In the genomic region with DNA sequence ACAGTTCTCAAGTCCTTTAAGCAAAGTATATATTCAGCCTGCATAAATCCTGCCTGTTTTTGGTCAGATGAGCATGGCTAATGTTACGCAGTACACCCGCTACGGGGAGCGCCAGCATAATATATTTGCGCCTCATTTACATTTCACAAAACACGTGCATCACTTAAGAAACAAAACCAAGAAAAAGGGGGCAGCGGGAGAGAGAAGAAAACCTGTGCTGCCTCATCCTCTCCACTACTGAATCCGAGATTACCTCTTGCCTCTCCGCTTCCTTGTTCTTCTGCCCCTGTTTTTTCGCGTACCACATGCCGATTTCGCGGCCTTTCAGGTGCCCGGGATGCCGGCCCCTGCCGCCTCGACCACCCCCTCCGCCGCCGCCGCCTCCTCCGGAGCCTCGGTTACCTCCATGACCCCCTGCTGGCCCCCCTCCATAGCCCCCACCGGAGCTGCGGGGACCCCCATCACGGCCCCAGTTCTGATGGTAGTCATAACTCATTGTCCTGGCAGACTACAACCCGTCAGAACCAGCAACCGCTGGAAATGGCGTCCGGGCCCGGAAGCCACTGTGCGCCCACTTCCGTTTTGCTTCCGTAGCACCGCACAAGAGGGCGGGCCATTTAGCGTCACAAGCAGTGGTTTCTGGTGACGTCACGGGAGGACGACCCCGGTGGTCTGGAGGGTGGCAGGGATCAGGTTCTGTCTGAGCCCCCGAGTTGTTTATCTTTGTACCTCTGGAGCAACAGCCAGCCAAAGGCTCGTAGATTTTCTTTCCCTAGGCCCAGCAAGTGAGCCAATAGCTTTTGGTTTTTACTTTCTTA, we compare ENCODE assay signal across 1 cellular context.
A peak's percentile ranks its signal among the peaks of the same experiment; 100 is the strongest.
TF ChIP-seq lines count a peak whose summit lies in the region.

Gene DHX36 (minus strand): TSS at position 567 of the 818 bp plus-strand sequence. CDS start 71 bp downstream, at position 496.

TF ChIP-seq in HepG2, 621 proteins besides CTCF, POLR2A, EP300 and RAD21 (continued from another document and continues in another):
- TF ChIP-seq, protein P1, sequence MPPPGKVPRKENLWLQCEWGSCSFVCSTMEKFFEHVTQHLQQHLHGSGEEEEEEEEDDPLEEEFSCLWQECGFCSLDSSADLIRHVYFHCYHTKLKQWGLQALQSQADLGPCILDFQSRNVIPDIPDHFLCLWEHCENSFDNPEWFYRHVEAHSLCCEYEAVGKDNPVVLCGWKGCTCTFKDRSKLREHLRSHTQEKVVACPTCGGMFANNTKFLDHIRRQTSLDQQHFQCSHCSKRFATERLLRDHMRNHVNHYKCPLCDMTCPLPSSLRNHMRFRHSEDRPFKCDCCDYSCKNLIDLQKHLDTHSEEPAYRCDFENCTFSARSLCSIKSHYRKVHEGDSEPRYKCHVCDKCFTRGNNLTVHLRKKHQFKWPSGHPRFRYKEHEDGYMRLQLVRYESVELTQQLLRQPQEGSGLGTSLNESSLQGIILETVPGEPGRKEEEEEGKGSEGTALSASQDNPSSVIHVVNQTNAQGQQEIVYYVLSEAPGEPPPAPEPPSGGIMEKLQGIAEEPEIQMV (CRISPR knock-in tag; IDR thresholded peaks at IDR 0.05; ENCODE audit: low read depth): 0 out of 2 replicates have a peak, but pooled peaks have one; percentile 49
- TF ChIP-seq ZNF326 (CRISPR knock-in tag; IDR thresholded peaks at IDR 0.05; ENCODE audit: borderline replicate concordance) (no peak), GTF3A (CRISPR knock-in tag; conservative IDR thresholded peaks at IDR 0.05) (no peak), PRDM4 (CRISPR knock-in tag; IDR thresholded peaks at IDR 0.05; ENCODE audit: borderline replicate concordance) (no peak), GTF2F1 (IDR thresholded peaks at IDR 0.05; ENCODE audit: low read length) (no peak), PHF8 (CRISPR knock-in tag; IDR thresholded peaks at IDR 0.05) (peak; percentile 84), SOX6 (IDR thresholded peaks at IDR 0.05) (no peak), SOX6 (CRISPR knock-in tag; IDR thresholded peaks at IDR 0.05) (peak; percentile 54; the same call in 1 of the 2 replicates), ZNF709 (CRISPR knock-in tag; IDR thresholded peaks at IDR 0.05) (no peak), ZNF788 (CRISPR knock-in tag; IDR thresholded peaks at IDR 0.05; ENCODE audit: borderline replicate concordance) (peak; percentile 70), ZNF883 (CRISPR knock-in tag; IDR thresholded peaks at IDR 0.05; ENCODE audit: not compliant biosample characterization) (no peak), CBX5 (CRISPR knock-in tag; IDR thresholded peaks at IDR 0.05; ENCODE audit: borderline replicate concordance) (0 out of 2 replicates have a peak, but pooled peaks have one; percentile 27), GMEB2 (CRISPR knock-in tag; IDR thresholded peaks at IDR 0.05; ENCODE audit: low read depth) (no peak), ZNF367 (CRISPR knock-in tag; IDR thresholded peaks at IDR 0.05; ENCODE audit: borderline replicate concordance) (no peak), ATF4 (CRISPR knock-in tag; IDR thresholded peaks at IDR 0.05) (no peak), HNRNPH1 (optimal IDR thresholded peaks at IDR 0.05; ENCODE audit: low read depth, low read length) (no peak), ELF1 (CRISPR knock-in tag; IDR thresholded peaks at IDR 0.05) (peak; percentile 93), ZNF839 (CRISPR knock-in tag; IDR thresholded peaks at IDR 0.05; ENCODE audit: borderline replicate concordance) (no peak), ZNF24 (IDR thresholded peaks at IDR 0.05) (no peak), ZNF781 (CRISPR knock-in tag; IDR thresholded peaks at IDR 0.05; ENCODE audit: borderline replicate concordance, not compliant biosample characterization) (no peak), ZEB1 (IDR thresholded peaks at IDR 0.05; ENCODE audit: insufficient replicate concordance, low read depth) (no peak), AKNA (CRISPR knock-in tag; IDR thresholded peaks at IDR 0.05; ENCODE audit: borderline replicate concordance) (no peak), PHF20 (CRISPR knock-in tag; IDR thresholded peaks at IDR 0.05) (peak; percentile 86), CREB1 (IDR thresholded peaks at IDR 0.05) (peak; percentile 100), CREB1 (CRISPR knock-in tag; IDR thresholded peaks at IDR 0.05) (peak; percentile 98), REL (CRISPR knock-in tag; conservative IDR thresholded peaks at IDR 0.05) (no peak), GLI4 (CRISPR knock-in tag; IDR thresholded peaks at IDR 0.05; ENCODE audit: borderline replicate concordance) (no peak), CBX2 (IDR thresholded peaks at IDR 0.05; ENCODE audit: low read depth, low read length) (no peak), CBX2 (CRISPR knock-in tag; IDR thresholded peaks at IDR 0.05; ENCODE audit: low read depth) (no peak), SMAD9 (CRISPR knock-in tag; IDR thresholded peaks at IDR 0.05) (no peak), ZMAT3 (CRISPR knock-in tag; conservative IDR thresholded peaks at IDR 0.05) (no peak), ZFP36 (IDR thresholded peaks at IDR 0.05; ENCODE audit: borderline replicate concordance, low read depth, low read length, partially characterized antibody) (no peak), CAMTA2 (CRISPR knock-in tag; IDR thresholded peaks at IDR 0.05; ENCODE audit: borderline replicate concordance) (0 out of 2 replicates have a peak, but pooled peaks have one; percentile 61), ZNF282 (IDR thresholded peaks at IDR 0.05; ENCODE audit: partially characterized antibody) (no peak), ZFYVE20 (CRISPR knock-in tag; IDR thresholded peaks at IDR 0.05; ENCODE audit: borderline replicate concordance, low read depth) (no peak), PLSCR1 (CRISPR knock-in tag; IDR thresholded peaks at IDR 0.05; ENCODE audit: borderline replicate concordance) (no peak), KDM3A (CRISPR knock-in tag; IDR thresholded peaks at IDR 0.05; ENCODE audit: low read depth) (no peak)
- TF ChIP-seq, protein P2, sequence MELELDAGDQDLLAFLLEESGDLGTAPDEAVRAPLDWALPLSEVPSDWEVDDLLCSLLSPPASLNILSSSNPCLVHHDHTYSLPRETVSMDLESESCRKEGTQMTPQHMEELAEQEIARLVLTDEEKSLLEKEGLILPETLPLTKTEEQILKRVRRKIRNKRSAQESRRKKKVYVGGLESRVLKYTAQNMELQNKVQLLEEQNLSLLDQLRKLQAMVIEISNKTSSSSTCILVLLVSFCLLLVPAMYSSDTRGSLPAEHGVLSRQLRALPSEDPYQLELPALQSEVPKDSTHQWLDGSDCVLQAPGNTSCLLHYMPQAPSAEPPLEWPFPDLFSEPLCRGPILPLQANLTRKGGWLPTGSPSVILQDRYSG (CRISPR knock-in tag; IDR thresholded peaks at IDR 0.05): no peak; the same call in 1 of the 2 replicates
- TF ChIP-seq, protein P3, sequence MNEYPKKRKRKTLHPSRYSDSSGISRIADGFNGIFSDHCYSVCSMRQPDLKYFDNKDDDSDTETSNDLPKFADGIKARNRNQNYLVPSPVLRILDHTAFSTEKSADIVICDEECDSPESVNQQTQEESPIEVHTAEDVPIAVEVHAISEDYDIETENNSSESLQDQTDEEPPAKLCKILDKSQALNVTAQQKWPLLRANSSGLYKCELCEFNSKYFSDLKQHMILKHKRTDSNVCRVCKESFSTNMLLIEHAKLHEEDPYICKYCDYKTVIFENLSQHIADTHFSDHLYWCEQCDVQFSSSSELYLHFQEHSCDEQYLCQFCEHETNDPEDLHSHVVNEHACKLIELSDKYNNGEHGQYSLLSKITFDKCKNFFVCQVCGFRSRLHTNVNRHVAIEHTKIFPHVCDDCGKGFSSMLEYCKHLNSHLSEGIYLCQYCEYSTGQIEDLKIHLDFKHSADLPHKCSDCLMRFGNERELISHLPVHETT (CRISPR knock-in tag; conservative IDR thresholded peaks at IDR 0.05): 0 out of 2 replicates have a peak, but pooled peaks have one; percentile 14
- TF ChIP-seq, protein P4, sequence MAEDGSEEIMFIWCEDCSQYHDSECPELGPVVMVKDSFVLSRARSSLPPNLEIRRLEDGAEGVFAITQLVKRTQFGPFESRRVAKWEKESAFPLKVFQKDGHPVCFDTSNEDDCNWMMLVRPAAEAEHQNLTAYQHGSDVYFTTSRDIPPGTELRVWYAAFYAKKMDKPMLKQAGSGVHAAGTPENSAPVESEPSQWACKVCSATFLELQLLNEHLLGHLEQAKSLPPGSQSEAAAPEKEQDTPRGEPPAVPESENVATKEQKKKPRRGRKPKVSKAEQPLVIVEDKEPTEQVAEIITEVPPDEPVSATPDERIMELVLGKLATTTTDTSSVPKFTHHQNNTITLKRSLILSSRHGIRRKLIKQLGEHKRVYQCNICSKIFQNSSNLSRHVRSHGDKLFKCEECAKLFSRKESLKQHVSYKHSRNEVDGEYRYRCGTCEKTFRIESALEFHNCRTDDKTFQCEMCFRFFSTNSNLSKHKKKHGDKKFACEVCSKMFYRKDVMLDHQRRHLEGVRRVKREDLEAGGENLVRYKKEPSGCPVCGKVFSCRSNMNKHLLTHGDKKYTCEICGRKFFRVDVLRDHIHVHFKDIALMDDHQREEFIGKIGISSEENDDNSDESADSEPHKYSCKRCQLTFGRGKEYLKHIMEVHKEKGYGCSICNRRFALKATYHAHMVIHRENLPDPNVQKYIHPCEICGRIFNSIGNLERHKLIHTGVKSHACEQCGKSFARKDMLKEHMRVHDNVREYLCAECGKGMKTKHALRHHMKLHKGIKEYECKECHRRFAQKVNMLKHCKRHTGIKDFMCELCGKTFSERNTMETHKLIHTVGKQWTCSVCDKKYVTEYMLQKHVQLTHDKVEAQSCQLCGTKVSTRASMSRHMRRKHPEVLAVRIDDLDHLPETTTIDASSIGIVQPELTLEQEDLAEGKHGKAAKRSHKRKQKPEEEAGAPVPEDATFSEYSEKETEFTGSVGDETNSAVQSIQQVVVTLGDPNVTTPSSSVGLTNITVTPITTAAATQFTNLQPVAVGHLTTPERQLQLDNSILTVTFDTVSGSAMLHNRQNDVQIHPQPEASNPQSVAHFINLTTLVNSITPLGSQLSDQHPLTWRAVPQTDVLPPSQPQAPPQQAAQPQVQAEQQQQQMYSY (CRISPR knock-in tag; IDR thresholded peaks at IDR 0.05): no peak
